In the genomic region with DNA sequence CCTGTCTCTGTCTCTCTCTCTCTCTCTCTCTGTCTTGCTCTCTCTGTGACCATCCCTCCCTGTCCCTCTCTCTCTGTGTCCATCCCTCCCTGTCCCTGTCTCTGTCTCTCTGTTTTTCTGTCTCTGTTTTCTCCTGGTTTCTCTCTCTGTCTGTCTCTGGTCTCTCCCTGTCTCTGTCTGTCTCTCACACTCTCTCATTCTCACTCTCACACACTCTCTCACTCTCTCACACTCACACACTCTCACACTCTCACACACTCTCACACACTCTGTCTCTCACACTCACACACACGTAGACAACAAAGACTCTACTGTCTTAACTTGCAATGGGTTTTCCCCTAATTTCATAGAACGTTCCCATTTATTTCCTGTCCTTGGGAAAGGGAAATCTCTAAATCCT, we compare ENCODE assay signal across 31 cellular contexts.
"Had no signal": no experiment of that assay in that cellular context is flagged by ENCODE, and none has a peak within 500 bp of the region (broad histone marks: within the 10 kb centered on the region; RNA-seq: fewer than 3 reads in every experiment).

No MANE protein-coding gene starts in this region.

- H3K4me1 ChIP-seq: esophagus squamous epithelium had no signal

- H3K27me3 ChIP-seq: ascending aorta, brain microvascular endothelial cell had no signal

- H2AFZ ChIP-seq: hepatocyte had no signal

- H3K36me3 Mint-ChIP-seq: activated CD4-positive, alpha-beta memory T cell treated with anti-CD3 and anti-CD28 coated beads for 36 hours; activated CD8-positive, alpha-beta memory T cell treated with anti-CD3 and anti-CD28 coated beads, Interleukin-2, amount 10 ng/mL, durations not matched to agents 7 days and 5 days; activated naive CD4-positive, alpha-beta T cell treated with anti-CD3 and anti-CD28 coated beads, Interleukin-2, amount 10 ng/mL, durations not matched to agents 7 days and 5 days; activated naive CD8-positive, alpha-beta T cell treated with anti-CD3 and anti-CD28 coated beads, Interleukin-2, amount 10 ng/mL, durations not matched to agents 7 days and 5 days had no signal

- H3K27ac Mint-ChIP-seq: activated CD4-positive, alpha-beta memory T cell treated with anti-CD3 and anti-CD28 coated beads for 36 hours; activated CD4-positive, alpha-beta T cell treated with anti-CD3 and anti-CD28 coated beads for 36 hours; activated CD4-positive, alpha-beta T cell treated with anti-CD3 and anti-CD28 coated beads, Interleukin-2, amount 10 ng/mL, durations not matched to agents 24 days and 14 days; activated CD8-positive, alpha-beta memory T cell treated with anti-CD3 and anti-CD28 coated beads, Interleukin-2, amount 10 ng/mL, durations not matched to agents 7 days and 5 days; activated CD8-positive, alpha-beta T cell treated with anti-CD3 and anti-CD28 coated beads, Interleukin-2, amount 10 ng/mL, durations not matched to agents 7 days and 5 days; activated naive CD4-positive, alpha-beta T cell treated with anti-CD3 and anti-CD28 coated beads, Interleukin-2, amount 10 ng/mL, durations not matched to agents 7 days and 5 days; activated naive CD8-positive, alpha-beta T cell treated with anti-CD3 and anti-CD28 coated beads, Interleukin-2, amount 10 ng/mL, durations not matched to agents 7 days and 5 days; activated T-cell treated with anti-CD3 and anti-CD28 coated beads, Interleukin-2, amount 50 U/mL, for 72 hours had no signal

- H3K36me3 ChIP-seq: ascending aorta, brain microvascular endothelial cell, esophagus squamous epithelium, gastroesophageal sphincter, heart right ventricle had no signal

- H3K4me3 Mint-ChIP-seq: activated CD4-positive, alpha-beta memory T cell treated with anti-CD3 and anti-CD28 coated beads for 36 hours; activated CD4-positive, alpha-beta T cell treated with anti-CD3 and anti-CD28 coated beads for 36 hours; activated CD4-positive, alpha-beta T cell treated with anti-CD3 and anti-CD28 coated beads, Interleukin-2, amount 10 ng/mL, durations not matched to agents 24 days and 14 days; activated CD8-positive, alpha-beta memory T cell treated with anti-CD3 and anti-CD28 coated beads, Interleukin-2, amount 10 ng/mL, durations not matched to agents 7 days and 5 days; activated CD8-positive, alpha-beta T cell treated with anti-CD3 and anti-CD28 coated beads, Interleukin-2, amount 10 ng/mL, durations not matched to agents 7 days and 5 days; activated naive CD4-positive, alpha-beta T cell treated with anti-CD3 and anti-CD28 coated beads, Interleukin-2, amount 10 ng/mL, durations not matched to agents 7 days and 5 days; activated naive CD8-positive, alpha-beta T cell treated with anti-CD3 and anti-CD28 coated beads, Interleukin-2, amount 10 ng/mL, durations not matched to agents 7 days and 5 days; activated T-cell treated with anti-CD3 and anti-CD28 coated beads, Interleukin-2, amount 50 U/mL, for 72 hours; effector memory CD8-positive, alpha-beta T cell had no signal

- H3K79me2 ChIP-seq: hepatocyte had no signal

- DNase-seq: activated CD4-positive, alpha-beta memory T cell treated with anti-CD3 and anti-CD28 coated beads for 36 hours; activated CD4-positive, alpha-beta T cell treated with anti-CD3 and anti-CD28 coated beads for 36 hours; activated CD4-positive, alpha-beta T cell treated with anti-CD3 and anti-CD28 coated beads, Interleukin-2, amount 10 ng/mL, durations not matched to agents 24 days and 14 days; activated CD4-positive, CD25-positive, alpha-beta regulatory T cell; activated CD4-positive, CD25-positive, alpha-beta regulatory T cell treated with anti-CD3 and anti-CD28 coated beads, Interleukin-2, amount 50 U/mL, for 72 hours; activated CD8-positive, alpha-beta memory T cell treated with anti-CD3 and anti-CD28 coated beads, Interleukin-2, amount 10 ng/mL, durations not matched to agents 7 days and 5 days; activated CD8-positive, alpha-beta memory T cell treated with anti-CD3 and anti-CD28 coated beads, Interleukin-2, amount 50 U/mL, for 4 hours; activated CD8-positive, alpha-beta T cell treated with anti-CD3 and anti-CD28 coated beads, Interleukin-2, amount 10 ng/mL, durations not matched to agents 7 days and 5 days; activated gamma-delta T cell; activated naive CD4-positive, alpha-beta T cell; activated naive CD4-positive, alpha-beta T cell treated with anti-CD3 and anti-CD28 coated beads, Interleukin-2, amount 10 ng/mL, durations not matched to agents 7 days and 5 days; activated naive CD8-positive, alpha-beta T cell treated with anti-CD3 and anti-CD28 coated beads, Interleukin-2, amount 10 ng/mL, durations not matched to agents 7 days and 5 days; activated T-cell treated with anti-CD3 and anti-CD28 coated beads, Interleukin-2, amount 50 U/mL, for 1 hour; activated T-cell treated with anti-CD3 and anti-CD28 coated beads, Interleukin-2, amount 50 U/mL, for 72 hours; brain microvascular endothelial cell; caudate nucleus; cortex of kidney; dermis blood vessel endothelial cell; effector CD4-positive, alpha-beta T cell; effector memory CD8-positive, alpha-beta T cell; esophagus squamous epithelium; heart right ventricle; T-helper 2 cell had no signal

- H3K9me3 Mint-ChIP-seq: activated CD4-positive, alpha-beta memory T cell treated with anti-CD3 and anti-CD28 coated beads for 36 hours; activated CD4-positive, alpha-beta T cell treated with anti-CD3 and anti-CD28 coated beads, Interleukin-2, amount 10 ng/mL, durations not matched to agents 24 days and 14 days; activated naive CD4-positive, alpha-beta T cell treated with anti-CD3 and anti-CD28 coated beads, Interleukin-2, amount 10 ng/mL, durations not matched to agents 7 days and 5 days; activated naive CD4-positive, alpha-beta T cell treated with anti-CD3 and anti-CD28 coated beads, Interleukin-2, amount 50 U/mL, for 72 hours; activated naive CD8-positive, alpha-beta T cell treated with anti-CD3 and anti-CD28 coated beads, Interleukin-2, amount 10 ng/mL, durations not matched to agents 7 days and 5 days; activated T-cell treated with anti-CD3 and anti-CD28 coated beads, Interleukin-2, amount 50 U/mL, for 72 hours; effector memory CD8-positive, alpha-beta T cell had no signal

- H3K4me1 Mint-ChIP-seq: activated CD4-positive, alpha-beta T cell treated with anti-CD3 and anti-CD28 coated beads for 36 hours; activated CD4-positive, alpha-beta T cell treated with anti-CD3 and anti-CD28 coated beads, Interleukin-2, amount 10 ng/mL, durations not matched to agents 24 days and 14 days; activated CD8-positive, alpha-beta memory T cell treated with anti-CD3 and anti-CD28 coated beads, Interleukin-2, amount 10 ng/mL, durations not matched to agents 7 days and 5 days; activated naive CD4-positive, alpha-beta T cell treated with anti-CD3 and anti-CD28 coated beads, Interleukin-2, amount 10 ng/mL, durations not matched to agents 7 days and 5 days; activated naive CD8-positive, alpha-beta T cell treated with anti-CD3 and anti-CD28 coated beads, Interleukin-2, amount 10 ng/mL, durations not matched to agents 7 days and 5 days had no signal

- H3K9me3 ChIP-seq: ascending aorta, esophagus squamous epithelium had no signal

- ATAC-seq: activated CD4-positive, alpha-beta T cell treated with anti-CD3 and anti-CD28 coated beads for 36 hours; activated CD8-positive, alpha-beta memory T cell treated with anti-CD3 and anti-CD28 coated beads, Interleukin-2, amount 10 ng/mL, durations not matched to agents 7 days and 5 days; activated CD8-positive, alpha-beta T cell treated with anti-CD3 and anti-CD28 coated beads, Interleukin-2, amount 10 ng/mL, durations not matched to agents 7 days and 5 days; activated naive CD4-positive, alpha-beta T cell treated with anti-CD3 and anti-CD28 coated beads, Interleukin-2, amount 50 U/mL, for 72 hours; activated T-cell treated with anti-CD3 and anti-CD28 coated beads, Interleukin-2, amount 50 U/mL, for 72 hours; effector memory CD8-positive, alpha-beta T cell; gastroesophageal sphincter; heart right ventricle had no signal

- FAIRE-seq: bronchial epithelial cell, colon, endothelial cell of umbilical vein had no signal

- H3K27ac ChIP-seq: ascending aorta, brain microvascular endothelial cell, epithelial cell of prostate, esophagus squamous epithelium, gastroesophageal sphincter, heart right ventricle, hepatocyte had no signal

- H3K4me2 ChIP-seq: hepatocyte had no signal

- H3K4me3 ChIP-seq: ascending aorta, esophagus squamous epithelium, gastroesophageal sphincter, heart right ventricle, hepatocyte had no signal
